Comparison of ENCODE assay signal across 12 cellular contexts in the genomic region with DNA sequence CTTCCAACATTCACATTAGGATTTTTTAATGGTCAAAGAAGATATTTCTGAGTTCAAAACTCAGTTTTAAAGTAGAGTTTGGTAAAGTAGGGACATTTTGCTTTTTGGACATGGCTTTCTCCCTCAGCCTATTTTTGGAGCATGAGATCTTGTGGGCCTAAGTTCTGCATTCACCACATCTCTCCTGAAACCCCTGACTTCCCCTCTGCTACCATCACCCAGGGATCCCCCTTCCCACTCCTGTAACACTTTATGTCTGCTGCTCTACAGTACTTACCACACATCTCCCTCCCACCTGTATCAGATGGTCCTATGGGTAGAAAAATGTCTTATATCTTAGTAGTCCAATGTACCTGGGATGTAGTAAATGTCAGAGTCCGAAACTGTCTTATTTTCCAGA. TPM values are rescaled to one million over a fixed set of nuclear protein-coding genes. Genes with fewer than 3 reads are reported as not detected.
DNase-seq lines count a peak whose midpoint lies in the region; ATAC-seq, FAIRE-seq and TF ChIP-seq lines count a peak whose summit lies in the region.
"Had no signal": no experiment of that assay in that cellular context is flagged by ENCODE, and none has a peak within 500 bp of the region (broad histone marks: within the 10 kb centered on the region; RNA-seq: fewer than 3 reads in every experiment).

No MANE protein-coding gene starts in this region.

- H3K27ac ChIP-seq in GM12878 (ENCODE audit: control insufficient read depth, insufficient read depth) = peak overlapping the region; percentile 83
- H3K27ac ChIP-seq: vagina had no signal

- H3K9ac ChIP-seq in GM12878 (ENCODE audit: control insufficient read depth, insufficient read depth, low read length) = no peak overlapping the region

- RAD21 ChIA-PET in GM12878 (lab: Charles Lee; ENCODE audit: unreplicated experiment) = interaction anchor here (0.8 to 6.3 kb wide), 5 partner anchors 10 to 48 kb away, joined by 3 to 43 read pairs (median 5); no protein-coding TSS in a partner anchor

- SMC1A ChIA-PET in GM12878 (lab: Charles Lee; ENCODE audit: uncharacterized antibody, unreplicated experiment) = interaction anchor here (0.8 to 6.9 kb wide), 12 partner anchors 9 to 174 kb away, joined by 3 to 66 read pairs (median 4); no protein-coding TSS in a partner anchor

- FAIRE-seq in GM12892 (lab: Jason Lieb, UNC) (peak; percentile 95), GM12878 (lab: Jason Lieb, UNC) (peak; percentile 85)
- FAIRE-seq: keratinocyte had no signal

- peak; percentile 59 for ATAC-seq in GM19463 (IDR thresholded peaks at IDR 0.05; ENCODE audit: unreplicated experiment)
- peak; percentile 45 for ATAC-seq in HG03342 (IDR thresholded peaks at IDR 0.05; ENCODE audit: unreplicated experiment)
- peak; percentile 80 for ATAC-seq in GM12878
- no peak for ATAC-seq in HG03571 (IDR thresholded peaks at IDR 0.05; ENCODE audit: unreplicated experiment)
- no peak for ATAC-seq in omental fat pad (ENCODE audit: low FRiP score)

- TF ChIP-seq EP300 in GM12878 (IDR thresholded peaks at IDR 0.05; ENCODE audit: borderline replicate concordance in 1 of 2, control insufficient read depth in 1 of 2, low read depth in 2 of 2, low read length in 2 of 2) = peak in 1 of 2 experiments; percentile 43; a peak in 1 of 4 replicates

- H3K4me3 ChIP-seq in GM12878 = peak overlapping the region; percentile 50
- no peak overlapping the region for H3K4me3 ChIP-seq in lower leg skin (ENCODE audit: low read depth, poor library complexity, severe bottlenecking)
- H3K4me3 ChIP-seq: vagina had no signal

- intact Hi-C loops in GM12878 (cut with micrococcal nuclease; ENCODE audit: unreplicated experiment) (loop anchor here (1.0 to 5.0 kb wide), 4 partner anchors 48 to 655 kb away; a partner anchor contains a TSS), lower leg skin (cut with DNase I; ENCODE audit: low total_unique reads) (no loop called here)

- WGBS in GM12878 (ENCODE audit: insufficient coverage, insufficient replicate concordance, low lambda C conversion rate, missing lambda C conversion rate) = 80% methylated on average over 1 of the region's 1 CpG
- WGBS in lower leg skin, 2 donors = 97 to 100% methylated on average over 1 of the region's 1 CpG

- TF ChIP-seq RAD21 in GM12878 (IDR thresholded peaks at IDR 0.05; ENCODE audit: insufficient read depth, low read depth, low read length) = peak; percentile 12; the same call in 1 of the 2 replicates

- no peak for DNase-seq in GM12892 (ENCODE audit: insufficient read length)
- DNase-seq in GM12878 (ENCODE audit: low read depth, low spot score) = peak; percentile 77
- no peak for DNase-seq in lower leg skin (ENCODE audit: low spot score in 2 of 2)
- DNase-seq in hepatic stellate cell (ENCODE audit: low spot score) = no peak
- no peak for DNase-seq in omental fat pad (ENCODE audit: low spot score)
- DNase-seq: effector memory CD4-positive, alpha-beta T cell; NCI-H524 had no signal

- H3K4me1 ChIP-seq in GM12878 (ENCODE audit: control insufficient read depth, insufficient read depth, low read length) = peaks cover 36% of the 10 kb centered on the region

- no peaks in the 10 kb centered on the region for H3K36me3 ChIP-seq in GM12878 (ENCODE audit: control insufficient read depth in 2 of 2, insufficient read depth in 2 of 2, low read length in 1 of 2)
- H3K36me3 ChIP-seq: vagina had no signal

- POLR2A ChIA-PET in GM12878 (lab: Charles Lee) = interaction anchor here (1.5 to 2.4 kb wide), 2 partner anchors 10 to 34 kb away, joined by 6 to 10 read pairs; no protein-coding TSS in a partner anchor

- no TSS peak for BruUV-seq in GM12878 (replicated peaks; lab: Mats Ljungman, UMichigan)

- in situ Hi-C loops in GM12878 (cut with MboI) = no loop called here

- peak overlapping the region; percentile 46 for H3K4me2 ChIP-seq in GM12878 (ENCODE audit: control insufficient read depth, insufficient read depth)

- H3K79me2 ChIP-seq in GM12878 (ENCODE audit: control insufficient read depth, insufficient read depth, low read length) = no peaks in the 10 kb centered on the region

- CTCF ChIA-PET in GM12878 (lab: Yijun Ruan, JAX) = interaction anchor here (1.0 to 3.3 kb wide), 8 partner anchors 10 to 653 kb away, joined by 3 to 22 read pairs (median 5); no protein-coding TSS in a partner anchor

- no peak overlapping the region; the same call in 1 of the 2 replicates for H2AFZ ChIP-seq in GM12878 (ENCODE audit: control insufficient read depth, low read depth, low read length)

- no peaks in the 10 kb centered on the region; the same call in 2 of the 3 replicates for H3K9me3 ChIP-seq in GM12878 (replicated peaks; ENCODE audit: control insufficient read depth, insufficient read depth, low read length)
- H3K9me3 ChIP-seq: vagina had no signal

- TF ChIP-seq CTCF in GM12878 (IDR thresholded peaks at IDR 0.05 in 2 of 3, conservative IDR thresholded peaks at IDR 0.05 in 1 of 3; ENCODE audit: control insufficient read depth in 2 of 3, extremely low read depth in 1 of 3, insufficient read depth in 1 of 3, low read depth in 3 of 3, low read length in 3 of 3) (no peak), lower leg skin (IDR thresholded peaks at IDR 0.05) (no peak), omental fat pad (IDR thresholded peaks at IDR 0.05) (no peak)

- TF ChIP-seq POLR2A in GM12892 (IDR thresholded peaks at IDR 0.05; ENCODE audit: low read depth, low read length) (peak; percentile 53; the same call in 1 of the 2 replicates), GM12878 (IDR thresholded peaks at IDR 0.05; ENCODE audit: low read depth, low read length) (no peak), lower leg skin (IDR thresholded peaks at IDR 0.05) (no peak)

- H4K20me1 ChIP-seq in GM12878 (ENCODE audit: control insufficient read depth, insufficient read depth) = no peaks in the 10 kb centered on the region

- H3K27me3 ChIP-seq in GM12878 (replicated peaks in 1 of 2; ENCODE audit: control insufficient read depth in 2 of 2, insufficient read depth in 2 of 2, low read length in 1 of 2) = no peaks in the 10 kb centered on the region
- H3K27me3 ChIP-seq: vagina had no signal

TF ChIP-seq in GM12878, 131 proteins besides CTCF, POLR2A, EP300 and RAD21 (continues in another document):
- TF ChIP-seq RBBP5 (conservative IDR thresholded peaks at IDR 0.05) (no peak), TAF1 (IDR thresholded peaks at IDR 0.05; ENCODE audit: borderline replicate concordance, low read depth, low read length) (no peak), HCFC1 (IDR thresholded peaks at IDR 0.05; ENCODE audit: low read length) (no peak), CBFB (IDR thresholded peaks at IDR 0.05; ENCODE audit: low read depth) (no peak), EZH2 (IDR thresholded peaks at IDR 0.05; ENCODE audit: borderline replicate concordance, control insufficient read depth, low read depth, low read length) (no peak), BHLHE40 (IDR thresholded peaks at IDR 0.05; ENCODE audit: borderline replicate concordance in 1 of 2, low read depth in 2 of 2, low read length in 1 of 2) (peak; percentile 28 to 54; a peak in 2 of 4 replicates), NRF1 (conservative IDR thresholded peaks at IDR 0.05; ENCODE audit: low read depth, low read length) (no peak), NFIC (IDR thresholded peaks at IDR 0.05; ENCODE audit: low read depth, low read length) (peak; percentile 63; the same call in 1 of the 2 replicates), POLR2AphosphoS2 (IDR thresholded peaks at IDR 0.05; ENCODE audit: low read depth, low read length) (no peak), ASH2L (IDR thresholded peaks at IDR 0.05; ENCODE audit: borderline replicate concordance, low read depth) (no peak), NFYA (IDR thresholded peaks at IDR 0.05; ENCODE audit: borderline replicate concordance, low read depth, low read length) (no peak), SMARCA5 (IDR thresholded peaks at IDR 0.05) (no peak), FOXM1 (IDR thresholded peaks at IDR 0.05; ENCODE audit: low read depth, low read length) (peak; percentile 59; the same call in 1 of the 2 replicates)
- TF ChIP-seq, protein P1, sequence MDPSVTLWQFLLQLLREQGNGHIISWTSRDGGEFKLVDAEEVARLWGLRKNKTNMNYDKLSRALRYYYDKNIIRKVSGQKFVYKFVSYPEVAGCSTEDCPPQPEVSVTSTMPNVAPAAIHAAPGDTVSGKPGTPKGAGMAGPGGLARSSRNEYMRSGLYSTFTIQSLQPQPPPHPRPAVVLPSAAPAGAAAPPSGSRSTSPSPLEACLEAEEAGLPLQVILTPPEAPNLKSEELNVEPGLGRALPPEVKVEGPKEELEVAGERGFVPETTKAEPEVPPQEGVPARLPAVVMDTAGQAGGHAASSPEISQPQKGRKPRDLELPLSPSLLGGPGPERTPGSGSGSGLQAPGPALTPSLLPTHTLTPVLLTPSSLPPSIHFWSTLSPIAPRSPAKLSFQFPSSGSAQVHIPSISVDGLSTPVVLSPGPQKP (IDR thresholded peaks at IDR 0.05; ENCODE audit: low read depth, low read length) = no peak

RNA-seq across cellular contexts. Expression of a gene that starts 48.2 kb away (rescaled TPM):
- polyA plus RNA-seq in GM12892 (2012; ENCODE audit: missing spikeins) = 12.2 TPM
- 76.8 and 82.4 TPM in 2 replicates for total RNA-seq in GM12878 (2013; cell fraction: nucleolus; rRNA removed)
- total RNA-seq in GM12878 (2014; rRNA removed) (14.0 and 18.3 TPM in 2 replicates), GM12878 (2014; rRNA removed; fragmentation: Illumina TruSeq; extraction: Trizol) (22.9 and 25.9 TPM in 2 replicates), GM12878 (2021) (15.4 and 18.3 TPM in 2 replicates), lower leg skin (10 to 100 TPM; 24.1 to 46.2 (median 34.4) TPM), omental fat pad (10 to 100 TPM; 19.6 to 50.4 (median 30.1) TPM)
- 3.1 TPM for polyA plus RNA-seq in GM12878 (2011; ENCODE audit: low read depth)
- polyA plus RNA-seq in GM12878 (2011; rRNA removed) (12.4 and 18.2 TPM in 2 replicates), GM12878 (2014; fragmentation: Illumina TruSeq; extraction: Trizol) (17.3 and 24.3 TPM in 2 replicates), GM12878 (2014; fragmentation: Nextera tagmentation; extraction: Ambion mirVana) (1 to 10 TPM; 4.1 to 4.9 TPM), GM12878 (2014; rRNA removed) (10.4 and 12.4 TPM in 2 replicates), GM12878 (2016; fragmentation: Nextera tagmentation; extraction: Ambion mirVana) (10 to 100 TPM; 13.4 to 15.1 TPM)
- polyA plus RNA-seq in GM12878 (2011; cell fraction: cytosol; rRNA removed) = 4.5 and 6.3 TPM in 2 replicates
- 12.4 and 13.9 TPM in 2 replicates for polyA plus RNA-seq in GM12878 (2011; cell fraction: nucleus; rRNA removed)
- 5.9 and 8.4 TPM in 2 replicates for polyA plus RNA-seq in GM12878 (2012)
- 22.7 and 32.1 TPM in 2 replicates for polyA minus RNA-seq in GM12878 (2011; rRNA and poly(A)+ RNA removed)
- polyA minus RNA-seq in GM12878 (2011; cell fraction: cytosol; rRNA and poly(A)+ RNA removed) = 6.7 and 7.8 TPM in 2 replicates
- 22.4 and 38.7 TPM in 2 replicates for polyA minus RNA-seq in GM12878 (2011; cell fraction: nucleus; rRNA and poly(A)+ RNA removed)

Comparison
In these comparisons a context has a peak if more than half of its experiments do, and no peak if none do; other contexts are left out.
1. ATAC-seq: peak in GM19463 (single experiment), HG03342 (single experiment) and GM12878 (single experiment); none in HG03571 (single experiment) and omental fat pad (single experiment).